ENCODE assay signal across 8 cellular contexts in the genomic region with DNA sequence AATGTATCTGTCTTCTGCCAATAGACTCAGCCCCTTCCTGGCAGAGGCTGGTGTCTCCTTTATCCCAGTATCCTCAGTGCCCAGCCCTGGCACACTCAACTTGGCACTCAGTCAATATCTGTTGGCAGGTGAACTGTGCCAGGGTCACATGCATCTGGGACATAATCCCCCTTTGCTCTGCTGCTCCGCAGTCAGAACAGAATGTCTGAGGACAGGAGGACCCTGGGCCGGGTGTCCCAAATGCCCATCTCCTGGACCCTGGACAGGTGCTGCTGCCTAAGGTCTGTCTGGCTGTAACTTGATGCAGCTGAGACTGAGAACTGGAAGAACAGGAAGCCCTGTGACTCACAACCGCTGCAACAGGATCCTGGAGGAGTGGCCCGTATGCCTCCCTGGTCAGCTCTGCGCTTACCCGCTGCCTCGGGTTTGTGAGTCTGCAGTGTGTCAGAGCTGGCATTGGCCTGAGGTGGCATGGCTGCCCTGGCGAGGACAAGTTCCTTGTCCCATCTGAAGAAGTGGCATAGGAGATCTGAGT. TPM values are rescaled to one million over a fixed set of nuclear protein-coding genes. Genes with fewer than 3 reads are reported as not detected.
DNase-seq lines count a peak whose midpoint lies in the region; ATAC-seq and TF ChIP-seq lines count a peak whose summit lies in the region.

No MANE protein-coding gene starts in this region.

- ATAC-seq in omental fat pad (ENCODE audit: low FRiP score) (peak; percentile 76), HG02870 (IDR thresholded peaks at IDR 0.05; ENCODE audit: unreplicated experiment) (no peak)

- peak; percentile 97 for DNase-seq in DMS53 (lab: John Stamatoyannopoulos, UW)
- peak; percentile 6 for DNase-seq in NCI-H2081 treated with DMSO at 0.1 percent for 48 hours (lab: John Stamatoyannopoulos, UW)
- peak; percentile 31 to 51 for DNase-seq in activated CD4-positive, alpha-beta T cell treated with anti-CD3 and anti-CD28 coated beads, Interleukin-2, amount 50 U/mL, for 48 hours
- DNase-seq in fibroblast of peridontal ligament (ENCODE audit: extremely low read depth), result peak; percentile 89
- DNase-seq in omental fat pad (ENCODE audit: low spot score), result peak; percentile 74
- no peak for DNase-seq in middle frontal gyrus (ENCODE audit: extremely low spot score, low spot score)
- no peak for DNase-seq in WERI-Rb-1

- H3K27me3 ChIP-seq in WERI-Rb-1 (ENCODE audit: insufficient read depth, low read depth, severe bottlenecking), result no peaks in the 10 kb centered on the region

- no peaks in the 10 kb centered on the region for H3K9me3 ChIP-seq in WERI-Rb-1 (ENCODE audit: severe bottlenecking)

- TF ChIP-seq CTCF in omental fat pad (IDR thresholded peaks at IDR 0.05), result no peak
- TF ChIP-seq CTCF in WERI-Rb-1 (IDR thresholded peaks at IDR 0.05; ENCODE audit: low read depth, low read length), result no peak

- H3K36me3 ChIP-seq in WERI-Rb-1, result no peaks in the 10 kb centered on the region; the same call in 1 of the 2 replicates

- no peak overlapping the region for H3K4me3 ChIP-seq in WERI-Rb-1 (ENCODE audit: low read depth, low read length)

- no peak overlapping the region for H3K27ac ChIP-seq in WERI-Rb-1

RNA-seq across cellular contexts. Expression of a gene that starts 11.4 kb away (rescaled TPM):
- total RNA-seq in omental fat pad, result 10 to 100 TPM; 31.3 to 79.9 (median 43.8) TPM

Comparison
In these comparisons a context has a peak if more than half of its experiments do, and no peak if none do; other contexts are left out.
1. DNase-seq: peak in DMS53 (single experiment), NCI-H2081 treated with DMSO at 0.1 percent for 48 hours (single experiment), activated CD4-positive, alpha-beta T cell treated with anti-CD3 and anti-CD28 coated beads, Interleukin-2, amount 50 U/mL, for 48 hours (2 of 2), fibroblast of peridontal ligament (single experiment) and omental fat pad (single experiment); none in middle frontal gyrus (single experiment) and WERI-Rb-1 (single experiment).